10 cellular contexts compared by ENCODE assay signal in the genomic region with DNA sequence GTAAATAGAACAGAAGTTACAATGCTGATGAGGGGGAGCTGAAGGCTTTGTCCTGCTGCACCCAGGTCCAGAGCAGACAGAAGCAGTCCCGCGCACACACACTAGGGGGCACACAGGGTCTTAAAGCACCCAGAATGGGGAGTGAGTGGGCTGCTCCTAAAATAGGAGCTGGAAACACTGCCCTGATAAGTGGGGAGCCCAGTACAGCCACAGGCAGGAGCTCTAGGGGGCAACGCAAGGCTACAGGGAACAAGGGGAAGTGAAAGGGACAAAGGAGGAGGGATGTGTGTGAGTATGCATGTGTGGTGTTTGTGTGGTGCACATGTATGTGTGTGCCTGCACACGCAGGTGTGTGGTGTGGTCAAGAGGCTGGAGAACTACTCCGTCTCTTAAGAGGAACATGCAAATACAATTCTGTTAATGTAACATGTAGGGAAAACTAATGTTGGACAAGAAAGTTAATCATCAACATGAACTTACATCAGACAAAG.
A peak's percentile ranks its signal among the peaks of the same experiment; 100 is the strongest.
DNase-seq lines count a peak whose midpoint lies in the region; ATAC-seq, FAIRE-seq and TF ChIP-seq lines count a peak whose summit lies in the region.
"Had no signal": no experiment of that assay in that cellular context is flagged by ENCODE, and none has a peak within 500 bp of the region (broad histone marks: within the 10 kb centered on the region; RNA-seq: fewer than 3 reads in every experiment).

No MANE protein-coding gene starts in this region.

- no peak overlapping the region for H3K4me3 ChIP-seq in PC-3 (ENCODE audit: low read length)
- H3K4me3 ChIP-seq in choroid plexus epithelial cell (ENCODE audit: low read depth, low read length): no peak overlapping the region
- no peak overlapping the region for H3K4me3 ChIP-seq in neural progenitor cell
- H3K4me3 ChIP-seq: SJCRH30 had no signal

- H3K36me3 ChIP-seq in PC-3 (ENCODE audit: low read depth, low read length) (no peaks in the 10 kb centered on the region), neural progenitor cell (no peaks in the 10 kb centered on the region)
- H3K36me3 ChIP-seq: SJCRH30 had no signal

- TF ChIP-seq CTCF in AG09319 (IDR thresholded peaks at IDR 0.05; ENCODE audit: low read depth, low read length) (peak; percentile 84), PC-3 (conservative IDR thresholded peaks at IDR 0.05; ENCODE audit: low read depth, low read length) (peak; percentile 73), choroid plexus epithelial cell (conservative IDR thresholded peaks at IDR 0.05; ENCODE audit: low read depth, low read length) (peak; percentile 85), neural progenitor cell (IDR thresholded peaks at IDR 0.05) (peak; percentile 76)

- H3F3A ChIP-seq in PC-3 (ENCODE audit: low read length, unreplicated experiment) (no peaks in the 10 kb centered on the region), neural progenitor cell (ENCODE audit: low read depth) (no peaks in the 10 kb centered on the region)

- H3K36me3 Mint-ChIP-seq in neural progenitor cell (peaks cover 21% of the 10 kb centered on the region), T-helper 17 cell (ENCODE audit: low read depth) (no peaks in the 10 kb centered on the region)

- DNase-seq in AG09319 (ENCODE audit: extremely low read depth, low read depth) (no peak), GM12892 (ENCODE audit: insufficient read length) (peak; percentile 33), PC-3 (peak; percentile 46), choroid plexus epithelial cell (ENCODE audit: low read depth) (peak; percentile 75), neural progenitor cell (ENCODE audit: low spot score) (peak; percentile 80), NCI-H446 (lab: John Stamatoyannopoulos, UW) (no peak), T-helper 17 cell (no peak)

- peaks cover 10% of the 10 kb centered on the region for H3K27me3 Mint-ChIP-seq in neural progenitor cell (ENCODE audit: insufficient read depth, low read depth)
- H3K27me3 Mint-ChIP-seq in T-helper 17 cell: peaks cover 31% of the 10 kb centered on the region

- peaks cover 11% of the 10 kb centered on the region for H3K9me3 Mint-ChIP-seq in neural progenitor cell

- H3K4me3 Mint-ChIP-seq in neural progenitor cell (no peak overlapping the region), T-helper 17 cell (no peak overlapping the region)
- H3K4me3 Mint-ChIP-seq: naive thymus-derived CD4-positive, alpha-beta T cell had no signal

- H3K9me2 ChIP-seq in PC-3 (replicated peaks; ENCODE audit: low read length): no peaks in the 10 kb centered on the region

- H3K27ac Mint-ChIP-seq in neural progenitor cell (no peak overlapping the region), T-helper 17 cell (no peak overlapping the region)

- H3K9me3 ChIP-seq in PC-3 (ENCODE audit: low read length) (no peaks in the 10 kb centered on the region), neural progenitor cell (ENCODE audit: low read depth) (no peaks in the 10 kb centered on the region), T-helper 17 cell (ENCODE audit: control insufficient read depth, low read length, poor library complexity, severe bottlenecking) (no peaks in the 10 kb centered on the region)
- H3K9me3 ChIP-seq: SJCRH30 had no signal

- ATAC-seq in HG02943 (IDR thresholded peaks at IDR 0.05; ENCODE audit: low read depth, unreplicated experiment) (peak; percentile 74), PC-3 (peak; percentile 42; the same call in 1 of the 2 replicates), T-helper 17 cell (no peak)
- ATAC-seq: naive thymus-derived CD4-positive, alpha-beta T cell had no signal

- TF ChIP-seq POLR2A in GM12892 (IDR thresholded peaks at IDR 0.05; ENCODE audit: low read depth, low read length): no peak

- H2AFZ ChIP-seq in PC-3 (ENCODE audit: low read length) (no peak overlapping the region), neural progenitor cell (replicated peaks) (no peak overlapping the region)

- no peak overlapping the region for H3K4me2 ChIP-seq in PC-3 (ENCODE audit: low read length)
- H3K4me2 ChIP-seq in neural progenitor cell: no peak overlapping the region

- H3K27ac ChIP-seq in PC-3 (ENCODE audit: low read length) (no peak overlapping the region), neural progenitor cell (no peak overlapping the region)
- H3K27ac ChIP-seq: SJCRH30 had no signal

- H3K79me2 ChIP-seq in PC-3 (ENCODE audit: low read length) (no peaks in the 10 kb centered on the region), neural progenitor cell (ENCODE audit: low read depth) (peaks cover 16% of the 10 kb centered on the region)

- peak; percentile 30 for FAIRE-seq in GM12892 (lab: Jason Lieb, UNC)

- H3K27me3 ChIP-seq in PC-3 (ENCODE audit: low read length): no peaks in the 10 kb centered on the region
- H3K27me3 ChIP-seq in neural progenitor cell: no peaks in the 10 kb centered on the region

- no peaks in the 10 kb centered on the region for H3K4me1 ChIP-seq in PC-3 (ENCODE audit: insufficient read depth, low read length)
- H3K4me1 ChIP-seq in neural progenitor cell: no peaks in the 10 kb centered on the region
- H3K4me1 ChIP-seq: SJCRH30 had no signal

- H4K20me1 ChIP-seq in PC-3 (ENCODE audit: low read length): no peaks in the 10 kb centered on the region
- H4K20me1 ChIP-seq in neural progenitor cell (ENCODE audit: low read depth): no peaks in the 10 kb centered on the region

- no TSS peak for BruUV-seq in PC-3 (replicated peaks; lab: Mats Ljungman, UMichigan)

- H3K9ac ChIP-seq in PC-3 (ENCODE audit: low read length): no peak overlapping the region
- no peak overlapping the region for H3K9ac ChIP-seq in neural progenitor cell

- POLR2A ChIA-PET in PC-3 (lab: Charles Lee; ENCODE audit: unreplicated experiment): no interaction called here

- CTCF ChIA-PET in PC-3 (lab: Charles Lee): no interaction called here

- intact Hi-C loops in PC-3 (cut with micrococcal nuclease): no loop called here

- H3K4me1 Mint-ChIP-seq in neural progenitor cell (peaks cover 5% of the 10 kb centered on the region), T-helper 17 cell (peaks cover 5% of the 10 kb centered on the region)

Comparison
In these comparisons a context has a peak if more than half of its experiments do, and no peak if none do; other contexts are left out.
1. DNase-seq: peak in GM12892 (single experiment), PC-3 (single experiment), choroid plexus epithelial cell (single experiment) and neural progenitor cell (single experiment); none in AG09319 (single experiment), NCI-H446 (0 of 2) and T-helper 17 cell (0 of 3).
2. Peak in every context shown above with its lines, with median percentiles within 50 percentile points of each other: CTCF ChIP-seq.